ENCODE assay signal across 9 cellular contexts in the genomic region with DNA sequence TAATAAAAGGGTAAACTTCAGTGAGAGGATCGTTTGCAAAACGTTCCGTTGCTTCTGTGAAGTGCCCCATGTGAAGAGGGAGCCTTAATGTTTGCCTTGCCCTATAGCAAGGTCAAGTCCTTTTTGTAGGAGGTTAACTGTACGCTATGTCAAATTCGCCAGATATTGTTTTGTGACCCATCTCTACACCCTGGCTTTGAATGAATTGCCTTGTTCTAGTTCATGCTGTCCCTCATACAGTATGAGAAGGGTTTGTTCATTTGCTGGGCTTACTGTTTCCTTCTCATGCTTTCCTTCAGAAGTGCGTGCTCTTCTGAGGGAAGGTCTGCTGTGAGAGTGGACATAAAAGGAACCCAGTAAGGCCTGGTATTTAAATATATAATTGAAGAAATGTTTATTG. TPM values are rescaled to one million over a fixed set of nuclear protein-coding genes. Genes with fewer than 3 reads are reported as not detected.
DNase-seq lines count a peak whose midpoint lies in the region; ATAC-seq and TF ChIP-seq lines count a peak whose summit lies in the region.
"Had no signal": no experiment of that assay in that cellular context is flagged by ENCODE, and none has a peak within 500 bp of the region (broad histone marks: within the 10 kb centered on the region; RNA-seq: fewer than 3 reads in every experiment).

No MANE protein-coding gene starts in this region.

- peak overlapping the region in 8 of 10 donors; percentile 84 to 95 (median 90) for H3K27ac ChIP-seq in heart right ventricle
- H3K27ac ChIP-seq in lung (ENCODE audit: low read depth in 1 of 2, low read length in 1 of 2), result peak overlapping the region; percentile 17 to 56
- peak overlapping the region; percentile 81 for H3K27ac ChIP-seq in upper lobe of right lung

- peak overlapping the region in 9 of 10 donors; percentile 65 to 90 (median 79) for H3K4me3 ChIP-seq in heart right ventricle
- H3K4me3 ChIP-seq in astrocyte of the cerebellum (ENCODE audit: low read depth, low read length), result peak overlapping the region; percentile 70
- H3K4me3 ChIP-seq in lung, result peak overlapping the region; percentile 31
- H3K4me3 ChIP-seq in upper lobe of right lung, result peak overlapping the region; percentile 78

- H3K9me3 ChIP-seq in heart right ventricle, result no peaks in the 10 kb centered on the region
- no peaks in the 10 kb centered on the region for H3K9me3 ChIP-seq in lung (ENCODE audit: control insufficient read depth in 2 of 2, insufficient read depth in 1 of 2, low read length in 1 of 2)
- H3K9me3 ChIP-seq in upper lobe of right lung, result no peaks in the 10 kb centered on the region

- in situ Hi-C loops in astrocyte of the cerebellum (cut with HindIII; ENCODE audit: low sequenced_read_pairs), result loop anchor here (5.0 kb wide), 1 partner anchor 54 kb away; no protein-coding TSS in a partner anchor

- ATAC-seq in heart right ventricle (no peak), left cardiac atrium (no peak), lung (ENCODE audit: insufficient read depth, low FRiP score) (no peak), upper lobe of right lung (no peak)
- ATAC-seq: sciatic nerve had no signal

- H3K4me1 ChIP-seq in heart right ventricle (peaks cover 6 to 63% (median 59%) of the 10 kb centered on the region in 9 donors), lung (ENCODE audit: control insufficient read depth in 2 of 2, insufficient read depth in 2 of 2, low read length in 2 of 2) (peaks cover 6 to 21% of the 10 kb centered on the region in 2 donors), upper lobe of right lung (peaks cover 45% of the 10 kb centered on the region)

- H3K36me3 ChIP-seq in heart right ventricle (peaks cover 0 to 7% (median 0%) of the 10 kb centered on the region in 9 donors), lung (ENCODE audit: control insufficient read depth in 2 of 2, insufficient read depth in 2 of 2, low read length in 2 of 2) (no peaks in the 10 kb centered on the region), upper lobe of right lung (peaks cover 6% of the 10 kb centered on the region)

- no peak for TF ChIP-seq CTCF in heart right ventricle (IDR thresholded peaks at IDR 0.05)
- no peak for TF ChIP-seq CTCF in astrocyte of the cerebellum (IDR thresholded peaks at IDR 0.05; ENCODE audit: low read depth, low read length, missing control alignments)
- no peak for TF ChIP-seq CTCF in lung (IDR thresholded peaks at IDR 0.05; ENCODE audit: control extremely low read depth, extremely low read depth)
- no peak for TF ChIP-seq CTCF in upper lobe of right lung (IDR thresholded peaks at IDR 0.05)

- H3K27me3 ChIP-seq in heart right ventricle (no peaks in the 10 kb centered on the region), lung (ENCODE audit: control insufficient read depth, insufficient read depth) (no peaks in the 10 kb centered on the region), upper lobe of right lung (no peaks in the 10 kb centered on the region)

- WGBS in heart right ventricle, 2 donors, result 12 to 20% methylated on average over 6 of the region's 6 CpGs
- 23 to 35% methylated on average over 6 of the region's 6 CpGs for whole genome bisulfite sequencing in lung, 2 donors

- intact Hi-C loops in heart right ventricle (cut with DNase I), result loop anchor here in 4 of 10 donors (5.0 to 10.0 kb wide), 4 partner anchors 51 to 121 kb away; partner anchors contain the start of gene STRADA (in 1 of the 4)
- intact Hi-C loops in left cardiac atrium (cut with DNase I), result loop anchor here in 1 of 2 donors (5.0 kb wide), 1 partner anchor 71 kb away; the partner anchor contains the start of gene DCAF7
- intact Hi-C loops in upper lobe of right lung (cut with DNase I), result no loop called here

- DNase-seq in heart right ventricle (no peak), left cardiac atrium (no peak), astrocyte of the cerebellum (ENCODE audit: low read depth) (no peak), lung (ENCODE audit: low spot score) (no peak), upper lobe of right lung (no peak), NCI-H510A treated with DMSO at 0.1 percent for 48 hours (lab: John Stamatoyannopoulos, UW) (no peak), glomerular visceral epithelial cell (ENCODE audit: extremely low spot score) (no peak)
- DNase-seq in activated CD4-positive, CD25-positive, alpha-beta regulatory T cell treated with anti-CD3 and anti-CD28 coated beads, Interleukin-2, amount 50 U/mL, for 72 hours, result no peak

RNA-seq across cellular contexts. Expression of gene MAP3K3, which starts 1.6 kb away (rescaled TPM):
- total RNA-seq in heart right ventricle, result 10 to 100 TPM; 30.6 to 79.3 (median 50.3) TPM
- polyA plus RNA-seq in heart right ventricle, result 10 to 100 TPM; 21.1 to 29.4 TPM
- 10 to 100 TPM; 38.2 to 45.3 TPM for total RNA-seq in left cardiac atrium
- 10 to 100 TPM; 50.1 to 56.3 TPM for total RNA-seq in lung
- 10 to 100 TPM; 24.5 to 33.0 TPM for polyA plus RNA-seq in lung
- 57.5 TPM for total RNA-seq in upper lobe of right lung

RNA-seq across cellular contexts. Expression of gene TACO1, which starts 23.1 kb away (rescaled TPM):
- total RNA-seq in heart right ventricle (10 to 100 TPM; 37.2 to 51.4 (median 45.2) TPM), left cardiac atrium (10 to 100 TPM; 32.4 to 33.6 TPM), lung (10 to 100 TPM; 11.1 to 20.7 TPM), upper lobe of right lung (16.1 TPM)
- polyA plus RNA-seq in heart right ventricle (10 to 100 TPM; 33.1 to 52.3 TPM), lung (10 to 100 TPM; 16.9 to 18.1 TPM)

Comparison
In these comparisons a context has a peak if more than half of its experiments do, and no peak if none do; other contexts are left out.
1. H3K27ac ChIP-seq: peak in every context shown above with its lines; median percentile 90 in heart right ventricle; 81 in upper lobe of right lung; 36 in lung.